In genomic region chr11:108597736-108598355, GRCh38 we compare ENCODE assay signal across 22 cellular contexts. TPM values are rescaled to one million over a fixed set of nuclear protein-coding genes. Genes with fewer than 3 reads are reported as not detected.
DNase-seq lines count a peak whose midpoint lies in the region; ATAC-seq and FAIRE-seq lines count a peak whose summit lies in the region.
"Had no signal": no experiment of that assay in that cellular context is flagged by ENCODE, and none has a peak within 500 bp of the region (broad histone marks: within the 10 kb centered on the region; RNA-seq: fewer than 3 reads in every experiment).

No MANE protein-coding gene starts in this region.

- H3K14ac ChIP-seq in trophoblast cell (ENCODE audit: low read length): no peak overlapping the region

- H3K9me3 ChIP-seq in trophoblast cell (ENCODE audit: insufficient read depth, low read depth, low read length): no peaks in the 10 kb centered on the region
- H3K9me3 ChIP-seq: HAP-1 had no signal

- H3K79me2 ChIP-seq in trophoblast cell (ENCODE audit: control insufficient read depth, insufficient read depth, low read length, poor library complexity): peaks cover 1% of the 10 kb centered on the region

- H3K4me2 ChIP-seq in trophoblast cell (ENCODE audit: low read length): no peak overlapping the region

- no peak overlapping the region for H2AK5ac ChIP-seq in trophoblast cell (ENCODE audit: low read length)

- peak overlapping the region; percentile 89 for H2BK12ac ChIP-seq in trophoblast cell (ENCODE audit: low read length)

- no peak for ATAC-seq in stimulated activated naive B cell treated with anti-CD40 and anti-IgM and Interleukin-4, amounts not matched to agents 10 μg/mL and 1 μg/mL and 100 μg/mL, for 72 hours (replicated peaks)
- ATAC-seq in GM21786 (IDR thresholded peaks at IDR 0.05; ENCODE audit: unreplicated experiment): no peak
- ATAC-seq: K562 had no signal

- H3K9ac ChIP-seq in trophoblast cell (ENCODE audit: low read length): no peak overlapping the region
- H3K9ac ChIP-seq: GM23248 had no signal

- no peak overlapping the region for H4K91ac ChIP-seq in trophoblast cell (ENCODE audit: low read depth, low read length)

- peak; percentile 23 for FAIRE-seq in HTR-8/SVneo (lab: Jason Lieb, UNC)
- FAIRE-seq: A204.1, G401.6, GM12891, K562 had no signal

- peak overlapping the region; percentile 33 for H3K27ac ChIP-seq in trophoblast cell (ENCODE audit: low read depth, low read length)
- H3K27ac ChIP-seq: C4-2B, GM23248 had no signal

- peaks cover 0 to 3% of the 10 kb centered on the region in 2 donors for H3K36me3 Mint-ChIP-seq in stimulated activated naive B cell treated with anti-CD40 and anti-IgM and Interleukin-4, amounts not matched to agents 10 μg/mL and 1 μg/mL and 100 μg/mL, for 72 hours

- H3K4ac ChIP-seq in trophoblast cell (ENCODE audit: low read depth, low read length): no peak overlapping the region

- no peak overlapping the region for H4K12ac ChIP-seq in trophoblast cell (ENCODE audit: low read depth, low read length)

- no peak overlapping the region for H3K18ac ChIP-seq in trophoblast cell (ENCODE audit: low read length)

- H2AFZ ChIP-seq in trophoblast cell (ENCODE audit: insufficient read depth, low read length, poor library complexity): no peak overlapping the region
- H2AFZ ChIP-seq: GM23248 had no signal

- no peaks in the 10 kb centered on the region for H3K27me3 ChIP-seq in trophoblast cell (ENCODE audit: insufficient read depth, low read length)

- no peak overlapping the region for H2BK5ac ChIP-seq in trophoblast cell (ENCODE audit: low read depth, low read length, poor library complexity)

- H3K4me1 Mint-ChIP-seq in stimulated activated naive B cell treated with anti-CD40 and anti-IgM and Interleukin-4, amounts not matched to agents 10 μg/mL and 1 μg/mL and 100 μg/mL, for 72 hours: peaks cover 2 to 13% of the 10 kb centered on the region in 2 donors

- peaks cover 37 to 55% of the 10 kb centered on the region in 2 donors for H3K27me3 Mint-ChIP-seq in stimulated activated naive B cell treated with anti-CD40 and anti-IgM and Interleukin-4, amounts not matched to agents 10 μg/mL and 1 μg/mL and 100 μg/mL, for 72 hours

- H3K23ac ChIP-seq in trophoblast cell (ENCODE audit: low read length): no peak overlapping the region

- no peak overlapping the region for H3K4me3 ChIP-seq in trophoblast cell (ENCODE audit: low read depth, low read length)
- H3K4me3 ChIP-seq: GM23248, HAP-1, K562 had no signal

- H3K27ac Mint-ChIP-seq in stimulated activated naive B cell treated with anti-CD40 and anti-IgM and Interleukin-4, amounts not matched to agents 10 μg/mL and 1 μg/mL and 100 μg/mL, for 72 hours: no peak overlapping the region
- H3K27ac Mint-ChIP-seq: CD4-positive, alpha-beta memory T cell had no signal

- peaks cover 5% of the 10 kb centered on the region for H3K79me1 ChIP-seq in trophoblast cell (ENCODE audit: low read length)

- peak; percentile 52 for DNase-seq in EL
- no peak for DNase-seq in HTR-8/SVneo (ENCODE audit: insufficient read length, low spot score)
- peak; percentile 29 for DNase-seq in hepatic stellate cell (ENCODE audit: low spot score)
- peak; percentile 81 to 85 for DNase-seq in trophoblast cell
- DNase-seq in stimulated activated naive B cell treated with anti-CD40 and anti-IgM and Interleukin-4, amounts not matched to agents 10 μg/mL and 1 μg/mL and 100 μg/mL, for 72 hours: no peak
- DNase-seq in HUDEP-2 (lab: John Stamatoyannopoulos, UW; ENCODE audit: unreplicated experiment in 76 of 76): no peak
- DNase-seq in CD1c-positive myeloid dendritic cell (ENCODE audit: extremely low spot score): no peak
- DNase-seq: ACHN; AML-193; CD4-positive, alpha-beta memory T cell; DMS153; DMS79; GM23248; IMR-90; Karpas-422 had no signal

- H4K8ac ChIP-seq in trophoblast cell (ENCODE audit: low read depth, low read length): no peak overlapping the region

- H3K9me3 Mint-ChIP-seq in stimulated activated naive B cell treated with anti-CD40 and anti-IgM and Interleukin-4, amounts not matched to agents 10 μg/mL and 1 μg/mL and 100 μg/mL, for 72 hours: no peaks in the 10 kb centered on the region

- H3K4me1 ChIP-seq in trophoblast cell (ENCODE audit: control insufficient read depth in 1 of 2, insufficient read depth in 2 of 2, low read length in 2 of 2): peaks cover 4 to 6% of the 10 kb centered on the region in 2 experiments

- no peaks in the 10 kb centered on the region for H3K36me3 ChIP-seq in trophoblast cell (ENCODE audit: control insufficient read depth in 1 of 2, insufficient read depth in 2 of 2, low read length in 2 of 2)
- H3K36me3 ChIP-seq: HAP-1 had no signal

- WGBS in trophoblast cell (ENCODE audit: extremely low coverage, insufficient coverage, insufficient read length): no CpG with 5 or more reads among the region's 5 CpGs

- H3K4me3 Mint-ChIP-seq in stimulated activated naive B cell treated with anti-CD40 and anti-IgM and Interleukin-4, amounts not matched to agents 10 μg/mL and 1 μg/mL and 100 μg/mL, for 72 hours: no peak overlapping the region
- H3K4me3 Mint-ChIP-seq: CD4-positive, alpha-beta memory T cell had no signal

- H2BK120ac ChIP-seq in trophoblast cell (ENCODE audit: insufficient read depth, low read length, poor library complexity): peak overlapping the region; percentile 67

RNA-seq across cellular contexts. Expression of gene EXPH5, which starts 4.3 kb away (rescaled TPM):
- polyA plus RNA-seq in trophoblast cell (2013): 15.8 and 16.3 TPM in 2 replicates
- polyA plus RNA-seq: GM23248 had no signal

Comparison
In these comparisons a context has a peak if more than half of its experiments do, and no peak if none do; other contexts are left out.
1. DNase-seq: peak in EL (single experiment), hepatic stellate cell (single experiment) and trophoblast cell (2 of 2); none in HTR-8/SVneo (single experiment), stimulated activated naive B cell treated with anti-CD40 and anti-IgM and Interleukin-4, amounts not matched to agents 10 μg/mL and 1 μg/mL and 100 μg/mL, for 72 hours (single experiment), HUDEP-2 (0 of 76) and CD1c-positive myeloid dendritic cell (single experiment).